In the genomic region with DNA sequence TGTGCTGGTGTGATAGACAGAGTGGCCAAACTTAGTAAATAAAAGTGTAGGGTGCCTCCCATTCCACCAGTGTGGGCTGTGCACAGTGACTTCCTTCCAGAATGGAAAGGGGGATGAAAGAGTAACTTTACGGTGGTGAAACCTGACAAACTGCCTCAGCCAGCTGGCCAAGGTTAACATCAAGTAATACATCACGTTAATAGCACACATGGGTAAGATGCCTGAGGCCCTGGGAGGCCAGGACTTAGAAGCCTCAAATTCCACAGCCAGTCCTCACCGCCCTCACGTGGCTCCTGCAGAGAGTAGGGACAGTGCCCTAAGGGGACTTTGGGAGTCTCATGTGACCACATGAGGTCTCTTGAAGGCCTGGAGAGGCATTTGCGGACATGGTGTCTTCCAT, we compare ENCODE assay signal across 1 cellular context.
TF ChIP-seq lines count a peak whose summit lies in the region.

No MANE protein-coding gene starts in this region.

TF ChIP-seq in HCT116, 20 proteins besides CTCF, POLR2A, EP300 and RAD21 (continued from another document):
- TF ChIP-seq, protein P1, sequence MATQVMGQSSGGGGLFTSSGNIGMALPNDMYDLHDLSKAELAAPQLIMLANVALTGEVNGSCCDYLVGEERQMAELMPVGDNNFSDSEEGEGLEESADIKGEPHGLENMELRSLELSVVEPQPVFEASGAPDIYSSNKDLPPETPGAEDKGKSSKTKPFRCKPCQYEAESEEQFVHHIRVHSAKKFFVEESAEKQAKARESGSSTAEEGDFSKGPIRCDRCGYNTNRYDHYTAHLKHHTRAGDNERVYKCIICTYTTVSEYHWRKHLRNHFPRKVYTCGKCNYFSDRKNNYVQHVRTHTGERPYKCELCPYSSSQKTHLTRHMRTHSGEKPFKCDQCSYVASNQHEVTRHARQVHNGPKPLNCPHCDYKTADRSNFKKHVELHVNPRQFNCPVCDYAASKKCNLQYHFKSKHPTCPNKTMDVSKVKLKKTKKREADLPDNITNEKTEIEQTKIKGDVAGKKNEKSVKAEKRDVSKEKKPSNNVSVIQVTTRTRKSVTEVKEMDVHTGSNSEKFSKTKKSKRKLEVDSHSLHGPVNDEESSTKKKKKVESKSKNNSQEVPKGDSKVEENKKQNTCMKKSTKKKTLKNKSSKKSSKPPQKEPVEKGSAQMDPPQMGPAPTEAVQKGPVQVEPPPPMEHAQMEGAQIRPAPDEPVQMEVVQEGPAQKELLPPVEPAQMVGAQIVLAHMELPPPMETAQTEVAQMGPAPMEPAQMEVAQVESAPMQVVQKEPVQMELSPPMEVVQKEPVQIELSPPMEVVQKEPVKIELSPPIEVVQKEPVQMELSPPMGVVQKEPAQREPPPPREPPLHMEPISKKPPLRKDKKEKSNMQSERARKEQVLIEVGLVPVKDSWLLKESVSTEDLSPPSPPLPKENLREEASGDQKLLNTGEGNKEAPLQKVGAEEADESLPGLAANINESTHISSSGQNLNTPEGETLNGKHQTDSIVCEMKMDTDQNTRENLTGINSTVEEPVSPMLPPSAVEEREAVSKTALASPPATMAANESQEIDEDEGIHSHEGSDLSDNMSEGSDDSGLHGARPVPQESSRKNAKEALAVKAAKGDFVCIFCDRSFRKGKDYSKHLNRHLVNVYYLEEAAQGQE (IDR thresholded peaks at IDR 0.05; ENCODE audit: low read depth), result no peak
- TF ChIP-seq SRF (IDR thresholded peaks at IDR 0.05; ENCODE audit: low read depth) (no peak), CEBPB (IDR thresholded peaks at IDR 0.05; ENCODE audit: low read depth) (no peak), ZFX (IDR thresholded peaks at IDR 0.05) (no peak), EGR1 (IDR thresholded peaks at IDR 0.05; ENCODE audit: low read depth) (no peak), FOSL1 (IDR thresholded peaks at IDR 0.05; ENCODE audit: low read depth) (no peak), MAX (IDR thresholded peaks at IDR 0.05) (peak; percentile 66), JUND (IDR thresholded peaks at IDR 0.05) (no peak), ZNF274 (IDR thresholded peaks at IDR 0.05; ENCODE audit: low read depth, low read length) (no peak), EZH2phosphoT487 (IDR thresholded peaks at IDR 0.05; ENCODE audit: borderline replicate concordance) (no peak), TCF7L2 (IDR thresholded peaks at IDR 0.05; ENCODE audit: borderline replicate concordance, extremely low read depth, insufficient read depth, insufficient read length) (no peak), EZH2 (IDR thresholded peaks at IDR 0.05) (no peak), YY1 (IDR thresholded peaks at IDR 0.05; ENCODE audit: extremely low read depth, insufficient replicate concordance, low read depth, low read length) (no peak), SIN3A (IDR thresholded peaks at IDR 0.05; ENCODE audit: low read depth) (peak; percentile 46; the same call in 1 of the 2 replicates), ELF1 (IDR thresholded peaks at IDR 0.05; ENCODE audit: borderline replicate concordance, low read depth) (no peak), SP1 (IDR thresholded peaks at IDR 0.05; ENCODE audit: low read depth) (peak; percentile 53), CBX3 (IDR thresholded peaks at IDR 0.05; ENCODE audit: low read depth) (no peak), POLR2AphosphoS5 (IDR thresholded peaks at IDR 0.05; ENCODE audit: low read depth, low read length) (no peak)
TF ChIP-seq in HCT116: peak in this region for 3.
